ENCODE assay signal across 1 cellular context in genomic region chr3:119676771-119677640, GRCh38.
TF ChIP-seq lines count a peak whose summit lies in the region.

COX17 (minus strand) TSS chr3:119677406; CDS start chr3:119677310, 96 bp downstream.

TF ChIP-seq in GM12878, 131 proteins besides CTCF, POLR2A, EP300 and RAD21 (continued from another document and continues in another):
- no peak for TF ChIP-seq ZNF622 (IDR thresholded peaks at IDR 0.05)
- TF ChIP-seq JUND (IDR thresholded peaks at IDR 0.05; ENCODE audit: low read depth, low read length): no peak
- no peak for TF ChIP-seq BACH1 (IDR thresholded peaks at IDR 0.05; ENCODE audit: borderline replicate concordance)
- TF ChIP-seq CBX3 (IDR thresholded peaks at IDR 0.05; ENCODE audit: borderline replicate concordance, low read depth): no peak
- 0 out of 2 replicates have a peak, but pooled peaks have one; percentile 11 for TF ChIP-seq CHD1 (IDR thresholded peaks at IDR 0.05; ENCODE audit: low read depth, low read length)
- peak; percentile 98 for TF ChIP-seq RB1 (IDR thresholded peaks at IDR 0.05; ENCODE audit: borderline replicate concordance)
- TF ChIP-seq TAF1 (IDR thresholded peaks at IDR 0.05; ENCODE audit: borderline replicate concordance, low read depth, low read length): peak; percentile 83
- peak; percentile 35 for TF ChIP-seq PBX3 (IDR thresholded peaks at IDR 0.05; ENCODE audit: insufficient replicate concordance, low read depth, low read length)
- peak; percentile 37 for TF ChIP-seq RELA (IDR thresholded peaks at IDR 0.05; ENCODE audit: borderline replicate concordance, partially characterized antibody)
- TF ChIP-seq IRF3 (IDR thresholded peaks at IDR 0.05): 0 out of 2 replicates have a peak, but pooled peaks have one; percentile 27
- TF ChIP-seq IKZF1 (conservative IDR thresholded peaks at IDR 0.05): peak; percentile 96
- TF ChIP-seq ATF2 (IDR thresholded peaks at IDR 0.05; ENCODE audit: low read length): no peak
- TF ChIP-seq PRDM15 (CRISPR knock-in tag; IDR thresholded peaks at IDR 0.05): no peak
- TF ChIP-seq BCL3 (IDR thresholded peaks at IDR 0.05; ENCODE audit: borderline replicate concordance, insufficient read depth, low read depth, low read length, poor library complexity, severe bottlenecking): no peak
- TF ChIP-seq SMC3 (IDR thresholded peaks at IDR 0.05; ENCODE audit: borderline replicate concordance, low read length): no peak
- peak; percentile 76; the same call in 1 of the 2 replicates for TF ChIP-seq E2F4 (IDR thresholded peaks at IDR 0.05; ENCODE audit: low read depth, low read length)
- no peak for TF ChIP-seq MTA3 (IDR thresholded peaks at IDR 0.05; ENCODE audit: borderline replicate concordance, low read length)
- no peak for TF ChIP-seq SIX5 (IDR thresholded peaks at IDR 0.05; ENCODE audit: low read depth, low read length, severe bottlenecking)
- TF ChIP-seq RUNX3 (IDR thresholded peaks at IDR 0.05; ENCODE audit: low read length): peak; percentile 67; the same call in 1 of the 2 replicates
- TF ChIP-seq REST (IDR thresholded peaks at IDR 0.05; ENCODE audit: low read depth, low read length): no peak
- TF ChIP-seq ZBTB4 (CRISPR knock-in tag; IDR thresholded peaks at IDR 0.05): no peak
- TF ChIP-seq MYC (IDR thresholded peaks at IDR 0.05; ENCODE audit: insufficient read depth, insufficient read length, insufficient replicate concordance, low read length, severe bottlenecking): no peak
- TF ChIP-seq HSF1 (IDR thresholded peaks at IDR 0.05; ENCODE audit: low read depth, low read length): no peak
- peak in 1 of 2 experiments; percentile 13; a peak in 1 of 4 replicates for TF ChIP-seq BHLHE40 (IDR thresholded peaks at IDR 0.05; ENCODE audit: borderline replicate concordance in 1 of 2, low read depth in 2 of 2, low read length in 1 of 2)
- peak; percentile 65 for TF ChIP-seq PML (IDR thresholded peaks at IDR 0.05; ENCODE audit: low read length)
- TF ChIP-seq SPI1 (IDR thresholded peaks at IDR 0.05; ENCODE audit: borderline replicate concordance, insufficient read depth, low read depth, low read length): no peak
- TF ChIP-seq YY1 (IDR thresholded peaks at IDR 0.05; ENCODE audit: low read depth, low read length): 0 out of 2 replicates have a peak, but pooled peaks have one; percentile 37
- TF ChIP-seq ATF7 (IDR thresholded peaks at IDR 0.05; ENCODE audit: low read depth): peak; percentile 70; the same call in 1 of the 2 replicates
- TF ChIP-seq ZBTB33 (IDR thresholded peaks at IDR 0.05): no peak
- TF ChIP-seq ZZZ3 (IDR thresholded peaks at IDR 0.05; ENCODE audit: control insufficient read depth, insufficient read length, low read depth): no peak
- no peak for TF ChIP-seq FOXK2 (IDR thresholded peaks at IDR 0.05)
- no peak for TF ChIP-seq DPF2 (IDR thresholded peaks at IDR 0.05)
- no peak for TF ChIP-seq IRF5 (IDR thresholded peaks at IDR 0.05; ENCODE audit: borderline replicate concordance)
